ENCODE assay signal across 19 cellular contexts in the genomic region with DNA sequence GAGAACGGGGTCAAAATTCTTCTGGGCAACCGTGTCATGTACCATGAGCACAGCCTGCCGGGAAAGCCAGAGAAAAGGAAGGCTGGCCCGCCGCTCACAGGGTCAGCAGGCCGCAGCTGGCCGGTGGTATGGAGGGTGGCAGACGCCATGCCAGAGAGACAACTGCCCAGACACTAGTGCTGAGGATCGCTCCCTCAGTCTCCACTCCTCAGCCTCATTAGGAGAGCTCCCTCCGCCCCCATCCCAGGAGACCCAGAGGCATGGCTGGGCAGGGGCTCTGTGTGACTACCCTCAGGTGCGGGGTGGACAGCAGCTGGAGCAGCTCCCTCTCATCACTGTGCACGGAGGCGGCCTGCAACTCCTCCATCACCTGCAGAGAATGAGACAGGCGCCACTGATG. TPM values are rescaled to one million over a fixed set of nuclear protein-coding genes. Genes with fewer than 3 reads are reported as not detected.
"Had no signal": no experiment of that assay in that cellular context is flagged by ENCODE, and none has a peak within 500 bp of the region (broad histone marks: within the 10 kb centered on the region; RNA-seq: fewer than 3 reads in every experiment).

No MANE protein-coding gene starts in this region.

- H3K4me1 ChIP-seq: SJCRH30 had no signal

- H3K4me3 ChIP-seq: MG63, SJCRH30 had no signal

- H3K27ac ChIP-seq: SJCRH30 had no signal

- H3K9me3 ChIP-seq: MG63, SJCRH30 had no signal

- ATAC-seq: SK-N-SH treated with all-trans-retinoic acid at 6 μM for 48 hours had no signal

- DNase-seq: KBM-7, MG63, NCI-H1092 treated with DMSO at 0.1 percent for 48 hours, NCI-H1436, NCI-H187, NCI-H2029, NCI-H2081 treated with DMSO at 0.1 percent for 48 hours, NCI-H2171, NCI-H226, NCI-H446, NCI-H510A, NCI-H524 treated with DMSO at 0.1 percent for 48 hours, NCI-H69, NCI-H774, RPMI8226, SHP77 treated with DMSO at 0.1 percent for 48 hours, SJCRH30 had no signal

RNA-seq across cellular contexts. Expression of a gene that starts 17.2 kb away (rescaled TPM):
- total RNA-seq: HT-29, SJCRH30 had no signal

RNA-seq across cellular contexts. Expression of a gene that starts 49.5 kb away (rescaled TPM):
- total RNA-seq: SJCRH30 had no signal
